1 cellular context compared by ENCODE assay signal in the genomic region with DNA sequence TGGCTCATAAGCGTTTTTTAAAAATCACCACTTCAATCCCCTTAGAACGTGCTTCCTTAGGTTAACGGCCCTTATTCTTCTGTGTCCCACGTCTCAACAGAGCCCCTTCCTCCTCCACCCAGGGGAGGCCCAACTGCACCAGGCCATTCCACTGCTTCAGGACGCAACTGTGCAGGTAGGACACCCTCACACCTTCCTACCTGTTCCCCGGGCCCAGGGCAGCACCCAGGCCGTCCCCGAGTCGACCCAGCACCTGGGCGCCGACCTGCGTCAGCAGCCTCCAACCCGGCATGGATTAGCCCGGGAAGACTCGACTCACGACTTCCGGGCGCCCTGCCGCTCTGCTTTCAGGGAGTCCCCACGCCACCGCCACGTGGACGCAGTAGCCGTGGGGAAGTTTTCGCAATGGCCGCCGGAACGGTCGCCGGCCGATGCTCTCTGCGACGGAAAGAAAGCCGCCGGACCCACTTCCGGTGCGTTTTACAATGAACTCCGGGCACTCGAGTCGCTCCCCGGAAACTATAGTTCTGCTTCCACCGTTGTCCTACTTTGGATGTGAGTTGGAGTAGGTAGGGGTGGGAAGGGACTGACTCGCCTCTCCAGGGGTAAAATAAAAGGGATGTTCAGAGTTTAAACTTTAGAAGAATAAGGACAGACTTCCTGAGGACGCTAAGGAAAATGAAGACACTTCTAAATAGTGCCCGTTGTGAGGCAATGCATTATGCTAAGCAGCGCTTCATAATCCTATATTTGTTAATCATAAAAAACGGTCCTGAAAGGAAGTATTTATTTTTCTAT.
TF ChIP-seq lines count a peak whose summit lies in the region.

A gene (minus strand): TSS at position 442 of the 798 bp plus-strand sequence. CDS start 150 bp downstream, at position 292.

TF ChIP-seq in HepG2, 621 proteins besides CTCF, POLR2A, EP300 and RAD21 (continued from another document and continues in another):
- TF ChIP-seq, protein P1, sequence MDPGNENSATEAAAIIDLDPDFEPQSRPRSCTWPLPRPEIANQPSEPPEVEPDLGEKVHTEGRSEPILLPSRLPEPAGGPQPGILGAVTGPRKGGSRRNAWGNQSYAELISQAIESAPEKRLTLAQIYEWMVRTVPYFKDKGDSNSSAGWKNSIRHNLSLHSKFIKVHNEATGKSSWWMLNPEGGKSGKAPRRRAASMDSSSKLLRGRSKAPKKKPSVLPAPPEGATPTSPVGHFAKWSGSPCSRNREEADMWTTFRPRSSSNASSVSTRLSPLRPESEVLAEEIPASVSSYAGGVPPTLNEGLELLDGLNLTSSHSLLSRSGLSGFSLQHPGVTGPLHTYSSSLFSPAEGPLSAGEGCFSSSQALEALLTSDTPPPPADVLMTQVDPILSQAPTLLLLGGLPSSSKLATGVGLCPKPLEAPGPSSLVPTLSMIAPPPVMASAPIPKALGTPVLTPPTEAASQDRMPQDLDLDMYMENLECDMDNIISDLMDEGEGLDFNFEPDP (CRISPR knock-in tag; conservative IDR thresholded peaks at IDR 0.05): peak; percentile 94; the same call in 1 of the 2 replicates
- TF ChIP-seq SP2 (CRISPR knock-in tag; IDR thresholded peaks at IDR 0.05): peak; percentile 61
- TF ChIP-seq ZNF709 (CRISPR knock-in tag; IDR thresholded peaks at IDR 0.05): peak; percentile 87
- TF ChIP-seq ZNF124 (CRISPR knock-in tag; IDR thresholded peaks at IDR 0.05): peak; percentile 93; the same call in 1 of the 2 replicates
- peak; percentile 99 for TF ChIP-seq MTF2 (CRISPR knock-in tag; IDR thresholded peaks at IDR 0.05; ENCODE audit: borderline replicate concordance)
- TF ChIP-seq ZNF510 (CRISPR knock-in tag; IDR thresholded peaks at IDR 0.05; ENCODE audit: low read depth): peak; percentile 34; the same call in 1 of the 2 replicates
- TF ChIP-seq IKZF1 (IDR thresholded peaks at IDR 0.05): no peak
- TF ChIP-seq, protein P2, sequence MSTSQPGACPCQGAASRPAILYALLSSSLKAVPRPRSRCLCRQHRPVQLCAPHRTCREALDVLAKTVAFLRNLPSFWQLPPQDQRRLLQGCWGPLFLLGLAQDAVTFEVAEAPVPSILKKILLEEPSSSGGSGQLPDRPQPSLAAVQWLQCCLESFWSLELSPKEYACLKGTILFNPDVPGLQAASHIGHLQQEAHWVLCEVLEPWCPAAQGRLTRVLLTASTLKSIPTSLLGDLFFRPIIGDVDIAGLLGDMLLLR (CRISPR knock-in tag; IDR thresholded peaks at IDR 0.05): peak; percentile 97
- 0 out of 2 replicates have a peak, but pooled peaks have one; percentile 55 for TF ChIP-seq SMAD1 (CRISPR knock-in tag; IDR thresholded peaks at IDR 0.05; ENCODE audit: borderline replicate concordance, low read depth)
- peak; percentile 38; the same call in 1 of the 2 replicates for TF ChIP-seq KLF9 (CRISPR knock-in tag; IDR thresholded peaks at IDR 0.05; ENCODE audit: low read depth)
- TF ChIP-seq ZNF292 (CRISPR knock-in tag; IDR thresholded peaks at IDR 0.05; ENCODE audit: borderline replicate concordance, low read depth): peak; percentile 65; the same call in 1 of the 2 replicates
- peak; percentile 98 for TF ChIP-seq NKX3-1 (CRISPR knock-in tag; IDR thresholded peaks at IDR 0.05)
- peak; percentile 84 for TF ChIP-seq SIN3B (IDR thresholded peaks at IDR 0.05; ENCODE audit: low read length)
- TF ChIP-seq, protein P3, sequence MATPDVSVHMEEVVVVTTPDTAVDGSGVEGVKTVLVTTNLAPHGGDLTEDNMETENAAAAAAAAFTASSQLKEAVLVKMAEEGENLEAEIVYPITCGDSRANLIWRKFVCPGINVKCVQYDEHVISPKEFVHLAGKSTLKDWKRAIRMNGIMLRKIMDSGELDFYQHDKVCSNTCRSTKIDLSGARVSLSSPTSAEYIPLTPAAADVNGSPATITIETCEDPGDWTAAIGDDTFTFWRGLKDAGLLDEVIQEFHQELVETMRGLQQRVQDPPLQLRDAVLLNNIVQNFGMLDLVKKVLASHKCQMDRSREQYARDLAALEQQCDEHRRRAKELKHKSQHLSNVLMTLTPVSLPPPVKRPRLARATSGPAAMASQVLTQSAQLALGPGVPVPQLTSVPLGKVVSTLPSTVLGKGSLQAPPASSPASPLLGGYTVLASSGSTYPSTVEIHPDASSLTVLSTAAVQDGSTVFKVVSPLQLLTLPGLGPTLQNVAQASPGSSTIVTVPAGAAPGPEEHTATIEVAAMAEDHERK (CRISPR knock-in tag; IDR thresholded peaks at IDR 0.05; ENCODE audit: low read depth): no peak
- TF ChIP-seq SNAI1 (CRISPR knock-in tag; IDR thresholded peaks at IDR 0.05; ENCODE audit: borderline replicate concordance): peak; percentile 79; the same call in 1 of the 2 replicates
- no peak for TF ChIP-seq XBP1 (CRISPR knock-in tag; IDR thresholded peaks at IDR 0.05)
- TF ChIP-seq NFE2L1 (CRISPR knock-in tag; IDR thresholded peaks at IDR 0.05; ENCODE audit: borderline replicate concordance): peak; percentile 40; the same call in 1 of the 2 replicates
- peak; percentile 94 for TF ChIP-seq MEF2D (CRISPR knock-in tag; IDR thresholded peaks at IDR 0.05)
- TF ChIP-seq, protein P4, sequence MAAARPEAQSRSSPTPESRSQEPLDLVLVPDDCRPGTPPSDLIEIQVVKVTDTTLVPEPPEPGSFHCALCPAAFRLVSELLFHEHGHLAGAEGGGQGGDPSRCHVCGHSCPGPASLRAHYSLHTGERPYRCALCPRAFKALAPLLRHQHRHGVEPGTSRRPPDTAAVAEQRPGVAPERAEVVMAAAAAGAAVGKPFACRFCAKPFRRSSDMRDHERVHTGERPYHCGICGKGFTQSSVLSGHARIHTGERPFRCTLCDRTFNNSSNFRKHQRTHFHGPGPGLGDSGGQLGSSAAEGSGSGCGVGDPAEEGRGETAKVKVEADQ (CRISPR knock-in tag; IDR thresholded peaks at IDR 0.05; ENCODE audit: borderline replicate concordance): peak; percentile 76; the same call in 1 of the 2 replicates
- TF ChIP-seq ZBTB7A (CRISPR knock-in tag; IDR thresholded peaks at IDR 0.05): peak; percentile 95
- peak; percentile 98 for TF ChIP-seq MXI1 (IDR thresholded peaks at IDR 0.05; ENCODE audit: borderline replicate concordance, low read depth, low read length)
- peak; percentile 93 for TF ChIP-seq ZNF546 (CRISPR knock-in tag; conservative IDR thresholded peaks at IDR 0.05)
- peak; percentile 66; the same call in 1 of the 2 replicates for TF ChIP-seq SRF (IDR thresholded peaks at IDR 0.05; ENCODE audit: low read depth, low read length)
- 0 out of 2 replicates have a peak, but pooled peaks have one; percentile 8 for TF ChIP-seq SP5 (CRISPR knock-in tag; IDR thresholded peaks at IDR 0.05; ENCODE audit: borderline replicate concordance, low read depth)
- TF ChIP-seq, protein P5, sequence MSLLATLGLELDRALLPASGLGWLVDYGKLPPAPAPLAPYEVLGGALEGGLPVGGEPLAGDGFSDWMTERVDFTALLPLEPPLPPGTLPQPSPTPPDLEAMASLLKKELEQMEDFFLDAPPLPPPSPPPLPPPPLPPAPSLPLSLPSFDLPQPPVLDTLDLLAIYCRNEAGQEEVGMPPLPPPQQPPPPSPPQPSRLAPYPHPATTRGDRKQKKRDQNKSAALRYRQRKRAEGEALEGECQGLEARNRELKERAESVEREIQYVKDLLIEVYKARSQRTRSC (CRISPR knock-in tag; IDR thresholded peaks at IDR 0.05; ENCODE audit: low read depth): peak; percentile 86; the same call in 1 of the 2 replicates
- no peak for TF ChIP-seq ATRX (CRISPR knock-in tag; IDR thresholded peaks at IDR 0.05; ENCODE audit: borderline replicate concordance)
- TF ChIP-seq ZNF674 (CRISPR knock-in tag; IDR thresholded peaks at IDR 0.05; ENCODE audit: low read depth): peak; percentile 74; the same call in 1 of the 2 replicates
- no peak for TF ChIP-seq SMARCC2 (IDR thresholded peaks at IDR 0.05)
- TF ChIP-seq ZNF34 (CRISPR knock-in tag; IDR thresholded peaks at IDR 0.05; ENCODE audit: borderline replicate concordance): no peak
- TF ChIP-seq HNF4A (CRISPR knock-in tag; IDR thresholded peaks at IDR 0.05): no peak
- TF ChIP-seq, protein P6, sequence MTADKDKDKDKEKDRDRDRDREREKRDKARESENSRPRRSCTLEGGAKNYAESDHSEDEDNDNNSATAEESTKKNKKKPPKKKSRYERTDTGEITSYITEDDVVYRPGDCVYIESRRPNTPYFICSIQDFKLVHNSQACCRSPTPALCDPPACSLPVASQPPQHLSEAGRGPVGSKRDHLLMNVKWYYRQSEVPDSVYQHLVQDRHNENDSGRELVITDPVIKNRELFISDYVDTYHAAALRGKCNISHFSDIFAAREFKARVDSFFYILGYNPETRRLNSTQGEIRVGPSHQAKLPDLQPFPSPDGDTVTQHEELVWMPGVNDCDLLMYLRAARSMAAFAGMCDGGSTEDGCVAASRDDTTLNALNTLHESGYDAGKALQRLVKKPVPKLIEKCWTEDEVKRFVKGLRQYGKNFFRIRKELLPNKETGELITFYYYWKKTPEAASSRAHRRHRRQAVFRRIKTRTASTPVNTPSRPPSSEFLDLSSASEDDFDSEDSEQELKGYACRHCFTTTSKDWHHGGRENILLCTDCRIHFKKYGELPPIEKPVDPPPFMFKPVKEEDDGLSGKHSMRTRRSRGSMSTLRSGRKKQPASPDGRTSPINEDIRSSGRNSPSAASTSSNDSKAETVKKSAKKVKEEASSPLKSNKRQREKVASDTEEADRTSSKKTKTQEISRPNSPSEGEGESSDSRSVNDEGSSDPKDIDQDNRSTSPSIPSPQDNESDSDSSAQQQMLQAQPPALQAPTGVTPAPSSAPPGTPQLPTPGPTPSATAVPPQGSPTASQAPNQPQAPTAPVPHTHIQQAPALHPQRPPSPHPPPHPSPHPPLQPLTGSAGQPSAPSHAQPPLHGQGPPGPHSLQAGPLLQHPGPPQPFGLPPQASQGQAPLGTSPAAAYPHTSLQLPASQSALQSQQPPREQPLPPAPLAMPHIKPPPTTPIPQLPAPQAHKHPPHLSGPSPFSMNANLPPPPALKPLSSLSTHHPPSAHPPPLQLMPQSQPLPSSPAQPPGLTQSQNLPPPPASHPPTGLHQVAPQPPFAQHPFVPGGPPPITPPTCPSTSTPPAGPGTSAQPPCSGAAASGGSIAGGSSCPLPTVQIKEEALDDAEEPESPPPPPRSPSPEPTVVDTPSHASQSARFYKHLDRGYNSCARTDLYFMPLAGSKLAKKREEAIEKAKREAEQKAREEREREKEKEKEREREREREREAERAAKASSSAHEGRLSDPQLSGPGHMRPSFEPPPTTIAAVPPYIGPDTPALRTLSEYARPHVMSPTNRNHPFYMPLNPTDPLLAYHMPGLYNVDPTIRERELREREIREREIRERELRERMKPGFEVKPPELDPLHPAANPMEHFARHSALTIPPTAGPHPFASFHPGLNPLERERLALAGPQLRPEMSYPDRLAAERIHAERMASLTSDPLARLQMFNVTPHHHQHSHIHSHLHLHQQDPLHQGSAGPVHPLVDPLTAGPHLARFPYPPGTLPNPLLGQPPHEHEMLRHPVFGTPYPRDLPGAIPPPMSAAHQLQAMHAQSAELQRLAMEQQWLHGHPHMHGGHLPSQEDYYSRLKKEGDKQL (CRISPR knock-in tag; IDR thresholded peaks at IDR 0.05; ENCODE audit: low read depth): peak; percentile 36; the same call in 1 of the 2 replicates
- peak; percentile 94 for TF ChIP-seq ZNF234 (CRISPR knock-in tag; conservative IDR thresholded peaks at IDR 0.05)
- TF ChIP-seq KDM5A (IDR thresholded peaks at IDR 0.05; ENCODE audit: borderline replicate concordance, low read length): peak; percentile 96
- TF ChIP-seq SOX6 (IDR thresholded peaks at IDR 0.05): no peak
- TF ChIP-seq SOX6 (CRISPR knock-in tag; IDR thresholded peaks at IDR 0.05): no peak
- no peak for TF ChIP-seq SMARCE1 (IDR thresholded peaks at IDR 0.05; ENCODE audit: borderline replicate concordance)
- 0 out of 2 replicates have a peak, but pooled peaks have one; percentile 7 for TF ChIP-seq ZNF121 (CRISPR knock-in tag; IDR thresholded peaks at IDR 0.05)
- peak; percentile 84 for TF ChIP-seq TBX2 (CRISPR knock-in tag; IDR thresholded peaks at IDR 0.05; ENCODE audit: borderline replicate concordance)
- peak; percentile 98 for TF ChIP-seq YY1 (IDR thresholded peaks at IDR 0.05; ENCODE audit: insufficient read depth, insufficient replicate concordance, low read depth, low read length)
- TF ChIP-seq DMAP1 (CRISPR knock-in tag; IDR thresholded peaks at IDR 0.05): peak; percentile 100
- TF ChIP-seq, protein P7, sequence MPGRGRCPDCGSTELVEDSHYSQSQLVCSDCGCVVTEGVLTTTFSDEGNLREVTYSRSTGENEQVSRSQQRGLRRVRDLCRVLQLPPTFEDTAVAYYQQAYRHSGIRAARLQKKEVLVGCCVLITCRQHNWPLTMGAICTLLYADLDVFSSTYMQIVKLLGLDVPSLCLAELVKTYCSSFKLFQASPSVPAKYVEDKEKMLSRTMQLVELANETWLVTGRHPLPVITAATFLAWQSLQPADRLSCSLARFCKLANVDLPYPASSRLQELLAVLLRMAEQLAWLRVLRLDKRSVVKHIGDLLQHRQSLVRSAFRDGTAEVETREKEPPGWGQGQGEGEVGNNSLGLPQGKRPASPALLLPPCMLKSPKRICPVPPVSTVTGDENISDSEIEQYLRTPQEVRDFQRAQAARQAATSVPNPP (CRISPR knock-in tag; IDR thresholded peaks at IDR 0.05): peak; percentile 97
- TF ChIP-seq HMGA1 (CRISPR knock-in tag; conservative IDR thresholded peaks at IDR 0.05): no peak
- TF ChIP-seq, protein P8, sequence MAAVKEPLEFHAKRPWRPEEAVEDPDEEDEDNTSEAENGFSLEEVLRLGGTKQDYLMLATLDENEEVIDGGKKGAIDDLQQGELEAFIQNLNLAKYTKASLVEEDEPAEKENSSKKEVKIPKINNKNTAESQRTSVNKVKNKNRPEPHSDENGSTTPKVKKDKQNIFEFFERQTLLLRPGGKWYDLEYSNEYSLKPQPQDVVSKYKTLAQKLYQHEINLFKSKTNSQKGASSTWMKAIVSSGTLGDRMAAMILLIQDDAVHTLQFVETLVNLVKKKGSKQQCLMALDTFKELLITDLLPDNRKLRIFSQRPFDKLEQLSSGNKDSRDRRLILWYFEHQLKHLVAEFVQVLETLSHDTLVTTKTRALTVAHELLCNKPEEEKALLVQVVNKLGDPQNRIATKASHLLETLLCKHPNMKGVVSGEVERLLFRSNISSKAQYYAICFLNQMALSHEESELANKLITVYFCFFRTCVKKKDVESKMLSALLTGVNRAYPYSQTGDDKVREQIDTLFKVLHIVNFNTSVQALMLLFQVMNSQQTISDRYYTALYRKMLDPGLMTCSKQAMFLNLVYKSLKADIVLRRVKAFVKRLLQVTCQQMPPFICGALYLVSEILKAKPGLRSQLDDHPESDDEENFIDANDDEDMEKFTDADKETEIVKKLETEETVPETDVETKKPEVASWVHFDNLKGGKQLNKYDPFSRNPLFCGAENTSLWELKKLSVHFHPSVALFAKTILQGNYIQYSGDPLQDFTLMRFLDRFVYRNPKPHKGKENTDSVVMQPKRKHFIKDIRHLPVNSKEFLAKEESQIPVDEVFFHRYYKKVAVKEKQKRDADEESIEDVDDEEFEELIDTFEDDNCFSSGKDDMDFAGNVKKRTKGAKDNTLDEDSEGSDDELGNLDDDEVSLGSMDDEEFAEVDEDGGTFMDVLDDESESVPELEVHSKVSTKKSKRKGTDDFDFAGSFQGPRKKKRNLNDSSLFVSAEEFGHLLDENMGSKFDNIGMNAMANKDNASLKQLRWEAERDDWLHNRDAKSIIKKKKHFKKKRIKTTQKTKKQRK (IDR thresholded peaks at IDR 0.05; ENCODE audit: low read length): no peak
- TF ChIP-seq IKZF4 (CRISPR knock-in tag; IDR thresholded peaks at IDR 0.05; ENCODE audit: borderline replicate concordance, low read depth, not compliant biosample characterization): peak; percentile 96
- TF ChIP-seq ZNF598 (CRISPR knock-in tag; IDR thresholded peaks at IDR 0.05; ENCODE audit: borderline replicate concordance): peak; percentile 81; the same call in 1 of the 2 replicates
- peak; percentile 85 for TF ChIP-seq SP4 (CRISPR knock-in tag; IDR thresholded peaks at IDR 0.05)
- TF ChIP-seq POLR2AphosphoS2 (IDR thresholded peaks at IDR 0.05; ENCODE audit: low read depth, low read length): no peak
- TF ChIP-seq HOXA3 (CRISPR knock-in tag; IDR thresholded peaks at IDR 0.05): peak; percentile 98
